Comparison of ENCODE assay signal across 13 cellular contexts in genomic region chr10:101451589-101452190, GRCh38.
A peak's percentile ranks its signal among the peaks of the same experiment; 100 is the strongest.
DNase-seq lines count a peak whose midpoint lies in the region; ATAC-seq and TF ChIP-seq lines count a peak whose summit lies in the region.
"Had no signal": no experiment of that assay in that cellular context is flagged by ENCODE, and none has a peak within 500 bp of the region (broad histone marks: within the 10 kb centered on the region; RNA-seq: fewer than 3 reads in every experiment).

No MANE protein-coding gene starts in this region.

- H3K9ac ChIP-seq in neural progenitor cell = no peak overlapping the region
- H3K9ac ChIP-seq: BLaER1 had no signal

- H2AFZ ChIP-seq in neural progenitor cell (replicated peaks) = no peak overlapping the region

- peaks cover under 1% of the 10 kb centered on the region for H3F3A ChIP-seq in neural progenitor cell (ENCODE audit: low read depth)

- no peak for ATAC-seq in GM21528 (IDR thresholded peaks at IDR 0.05; ENCODE audit: low FRiP score, unreplicated experiment)
- ATAC-seq: HepG2, Panc1 had no signal

- no peaks in the 10 kb centered on the region for H4K20me1 ChIP-seq in neural progenitor cell (ENCODE audit: low read depth)

- peaks cover 53% of the 10 kb centered on the region for H3K4me1 ChIP-seq in neural progenitor cell

- H3K4me3 ChIP-seq in neural progenitor cell (no peak overlapping the region), dorsolateral prefrontal cortex (no peak overlapping the region)
- H3K4me3 ChIP-seq: BLaER1, MG63 had no signal

- no peaks in the 10 kb centered on the region for H3K9me3 Mint-ChIP-seq in neural progenitor cell

- intact Hi-C loops in dorsolateral prefrontal cortex (cut with DNase I) = no loop called here

- H3K4me1 Mint-ChIP-seq in neural progenitor cell = peaks cover 30% of the 10 kb centered on the region

- DNase-seq in NCI-H1092 (lab: John Stamatoyannopoulos, UW) (peak; percentile 27), NCI-H146 treated with DMSO at 0.1 percent for 48 hours (lab: John Stamatoyannopoulos, UW; ENCODE audit: unreplicated experiment) (peak; percentile 14), SK-N-DZ (ENCODE audit: low spot score) (peak; percentile 55), neural progenitor cell (ENCODE audit: low spot score) (peak; percentile 16), AG08395 (ENCODE audit: low spot score) (no peak), dorsolateral prefrontal cortex (no peak)
- DNase-seq: DMS153, MG63, SIG-M5 had no signal

- H3K27ac ChIP-seq in neural progenitor cell (no peak overlapping the region), dorsolateral prefrontal cortex (no peak overlapping the region)
- H3K27ac ChIP-seq: BLaER1 had no signal

- no peaks in the 10 kb centered on the region for H3K36me3 ChIP-seq in neural progenitor cell
- H3K36me3 ChIP-seq: BLaER1, MG63 had no signal

- H3K27me3 ChIP-seq in neural progenitor cell (no peaks in the 10 kb centered on the region), dorsolateral prefrontal cortex (no peaks in the 10 kb centered on the region)
- H3K27me3 ChIP-seq: BLaER1, MG63 had no signal

- H3K4me2 ChIP-seq in neural progenitor cell = peak overlapping the region; percentile 22
- H3K4me2 ChIP-seq: BLaER1 had no signal

- no peaks in the 10 kb centered on the region for H3K9me3 ChIP-seq in neural progenitor cell (ENCODE audit: low read depth)
- H3K9me3 ChIP-seq: BLaER1, MG63 had no signal

- H3K27ac Mint-ChIP-seq in neural progenitor cell = no peak overlapping the region

- H3K36me3 Mint-ChIP-seq in neural progenitor cell = no peaks in the 10 kb centered on the region

- peaks cover 2% of the 10 kb centered on the region for H3K27me3 Mint-ChIP-seq in neural progenitor cell (ENCODE audit: insufficient read depth, low read depth)

- H3K79me2 ChIP-seq in neural progenitor cell (ENCODE audit: low read depth) = peaks cover 4% of the 10 kb centered on the region

- TF ChIP-seq CTCF in neural progenitor cell (IDR thresholded peaks at IDR 0.05) = no peak
- no peak for TF ChIP-seq CTCF in dorsolateral prefrontal cortex (IDR thresholded peaks at IDR 0.05 in 54 of 56, conservative IDR thresholded peaks at IDR 0.05 in 2 of 56; ENCODE audit: low read depth in 1 of 56, partially characterized antibody in 56 of 56)

- H3K4me3 Mint-ChIP-seq in neural progenitor cell = no peak overlapping the region

Comparison
In these comparisons a context has a peak if more than half of its experiments do, and no peak if none do; other contexts are left out.
1. DNase-seq: peak in NCI-H1092 (single experiment), NCI-H146 treated with DMSO at 0.1 percent for 48 hours (single experiment), SK-N-DZ (single experiment) and neural progenitor cell (single experiment); none in AG08395 (single experiment) and dorsolateral prefrontal cortex (0 of 10).